Comparison of ENCODE assay signal across 1 cellular context in genomic region chr20:53622247-53623114, GRCh38.
A peak's percentile ranks its signal among the peaks of the same experiment; 100 is the strongest.
TF ChIP-seq lines count a peak whose summit lies in the region.

No MANE protein-coding gene starts in this region.

TF ChIP-seq in HepG2, 621 proteins besides CTCF, POLR2A, EP300 and RAD21 (continued from another document and continues in another):
- TF ChIP-seq KDM6A (CRISPR knock-in tag; IDR thresholded peaks at IDR 0.05; ENCODE audit: low read depth) (0 out of 2 replicates have a peak, but pooled peaks have one; percentile 21), ZNF580 (CRISPR knock-in tag; IDR thresholded peaks at IDR 0.05; ENCODE audit: borderline replicate concordance, low read depth) (peak; percentile 79; the same call in 1 of the 2 replicates), RERE (CRISPR knock-in tag; IDR thresholded peaks at IDR 0.05; ENCODE audit: low read depth) (peak; percentile 42; the same call in 1 of the 2 replicates), DPF2 (CRISPR knock-in tag; IDR thresholded peaks at IDR 0.05; ENCODE audit: borderline replicate concordance, low read depth) (no peak), ZNF317 (CRISPR knock-in tag; IDR thresholded peaks at IDR 0.05) (0 out of 2 replicates have a peak, but pooled peaks have one; percentile 35), TRIM22 (IDR thresholded peaks at IDR 0.05) (no peak), TRAFD1 (CRISPR knock-in tag; IDR thresholded peaks at IDR 0.05; ENCODE audit: borderline replicate concordance) (no peak), ZNF124 (CRISPR knock-in tag; IDR thresholded peaks at IDR 0.05) (peak; percentile 82; the same call in 1 of the 2 replicates), NFE2L1 (CRISPR knock-in tag; IDR thresholded peaks at IDR 0.05; ENCODE audit: borderline replicate concordance) (no peak), CHD4 (IDR thresholded peaks at IDR 0.05; ENCODE audit: borderline replicate concordance, low read length) (peak; percentile 93), ATF7 (IDR thresholded peaks at IDR 0.05) (no peak), ATF7 (CRISPR knock-in tag; IDR thresholded peaks at IDR 0.05) (no peak), ZBTB43 (CRISPR knock-in tag; conservative IDR thresholded peaks at IDR 0.05) (0 out of 2 replicates have a peak, but pooled peaks have one; percentile 29), RBM22 (optimal IDR thresholded peaks at IDR 0.05; ENCODE audit: low read length) (no peak), FOXK2 (IDR thresholded peaks at IDR 0.05) (no peak), PAWR (CRISPR knock-in tag; IDR thresholded peaks at IDR 0.05; ENCODE audit: borderline replicate concordance) (no peak), NCOR1 (IDR thresholded peaks at IDR 0.05; ENCODE audit: borderline replicate concordance, low read length) (peak; percentile 66), AKNA (CRISPR knock-in tag; IDR thresholded peaks at IDR 0.05; ENCODE audit: borderline replicate concordance) (no peak), ZNF749 (CRISPR knock-in tag; IDR thresholded peaks at IDR 0.05; ENCODE audit: borderline replicate concordance) (no peak), XRCC5 (optimal IDR thresholded peaks at IDR 0.05; ENCODE audit: low read length) (no peak), RARA (CRISPR knock-in tag; IDR thresholded peaks at IDR 0.05) (peak; percentile 70), MAFK (conservative IDR thresholded peaks at IDR 0.05 in 1 of 2, IDR thresholded peaks at IDR 0.05 in 1 of 2; ENCODE audit: low read length in 2 of 2) (peak; percentile 50 to 54; a peak in 2 of 4 replicates), MNT (IDR thresholded peaks at IDR 0.05) (no peak), RCOR2 (CRISPR knock-in tag; IDR thresholded peaks at IDR 0.05) (peak; percentile 99), MEIS2 (CRISPR knock-in tag; IDR thresholded peaks at IDR 0.05) (0 out of 2 replicates have a peak, but pooled peaks have one; percentile 28), HMGXB4 (CRISPR knock-in tag; IDR thresholded peaks at IDR 0.05; ENCODE audit: borderline replicate concordance in 1 of 2, low read depth in 1 of 2) (0 out of 4 replicates have a peak, but pooled peaks of 1 of the 2 experiments have one; percentile 11), ZBTB3 (CRISPR knock-in tag; IDR thresholded peaks at IDR 0.05; ENCODE audit: borderline replicate concordance, low read depth) (0 out of 2 replicates have a peak, but pooled peaks have one; percentile 18), BCLAF1 (IDR thresholded peaks at IDR 0.05) (no peak), NFE2 (CRISPR knock-in tag; IDR thresholded peaks at IDR 0.05) (no peak), ZNF569 (CRISPR knock-in tag; IDR thresholded peaks at IDR 0.05; ENCODE audit: borderline replicate concordance) (no peak), BHLHE40 (IDR thresholded peaks at IDR 0.05; ENCODE audit: low read length) (no peak)
